In genomic region chr9:19108038-19108437, GRCh38 we compare ENCODE assay signal across 17 cellular contexts.
"Had no signal": no experiment of that assay in that cellular context is flagged by ENCODE, and none has a peak within 500 bp of the region (broad histone marks: within the 10 kb centered on the region; RNA-seq: fewer than 3 reads in every experiment).

No MANE protein-coding gene starts in this region.

- H3K4me3 ChIP-seq: breast epithelium, coronary artery, lung, testis had no signal

- H3K9me3 Mint-ChIP-seq: activated CD4-positive, alpha-beta T cell treated with anti-CD3 and anti-CD28 coated beads, Interleukin-2, amount 10 ng/mL, durations not matched to agents 24 days and 14 days; activated naive CD4-positive, alpha-beta T cell treated with anti-CD3 and anti-CD28 coated beads for 36 hours; activated T-helper 2 cell treated with anti-CD3 and anti-CD28 coated beads, Interferon-gamma antibody, Interleukin-2, Interleukin-4, amounts not matched to agents 10 μg/mL and 5 μg/mL and 100 μg/mL, durations not matched to agents 14 hours and 24 hours and 36 hours; natural killer cell treated with Interleukin-12 subunit alpha and Interleukin-12 subunit beta and Interleukin-15 and Interleukin-18, amount 100 ng/mL, for 72 hours; type B pancreatic cell had no signal

- H3K9me3 ChIP-seq: breast epithelium, testis had no signal

- H3K27me3 Mint-ChIP-seq: activated CD4-positive, alpha-beta T cell treated with anti-CD3 and anti-CD28 coated beads, Interleukin-2, amount 10 ng/mL, durations not matched to agents 24 days and 14 days; natural killer cell treated with Interleukin-12 subunit alpha and Interleukin-12 subunit beta and Interleukin-15 and Interleukin-18, amount 100 ng/mL, for 72 hours; type B pancreatic cell had no signal

- ATAC-seq: foreskin keratinocyte; left lobe of liver; natural killer cell treated with Interleukin-12 subunit alpha and Interleukin-12 subunit beta and Interleukin-15 and Interleukin-18, amount 100 ng/mL, for 72 hours had no signal

- H3K4me1 ChIP-seq: breast epithelium, foreskin keratinocyte had no signal

- H3K27me3 ChIP-seq: breast epithelium, foreskin keratinocyte, testis had no signal

- H3K36me3 Mint-ChIP-seq: natural killer cell treated with Interleukin-12 subunit alpha and Interleukin-12 subunit beta and Interleukin-15 and Interleukin-18, amount 100 ng/mL, for 72 hours; type B pancreatic cell had no signal

- H3K27ac Mint-ChIP-seq: activated CD4-positive, alpha-beta T cell treated with anti-CD3 and anti-CD28 coated beads, Interleukin-2, amount 10 ng/mL, durations not matched to agents 24 days and 14 days; activated naive CD4-positive, alpha-beta T cell treated with anti-CD3 and anti-CD28 coated beads for 36 hours; activated T-helper 2 cell treated with anti-CD3 and anti-CD28 coated beads, Interferon-gamma antibody, Interleukin-2, Interleukin-4, amounts not matched to agents 10 μg/mL and 5 μg/mL and 100 μg/mL, durations not matched to agents 14 hours and 24 hours and 36 hours; natural killer cell treated with Interleukin-12 subunit alpha and Interleukin-12 subunit beta and Interleukin-15 and Interleukin-18, amount 100 ng/mL, for 72 hours; type B pancreatic cell had no signal

- H3K27ac ChIP-seq: breast epithelium, coronary artery, foreskin keratinocyte, testis had no signal

- H3K36me3 ChIP-seq: breast epithelium had no signal

- DNase-seq: activated CD4-positive, alpha-beta T cell treated with anti-CD3 and anti-CD28 coated beads, Interleukin-2, amount 10 ng/mL, durations not matched to agents 24 days and 14 days; activated CD4-positive, CD25-positive, alpha-beta regulatory T cell; activated naive CD4-positive, alpha-beta T cell treated with anti-CD3 and anti-CD28 coated beads for 36 hours; foreskin keratinocyte; posterior cingulate gyrus; stimulated activated CD4-positive, alpha-beta T cell treated with anti-CD3 and anti-CD28 coated beads, Interleukin-12 subunit alpha, Interleukin-12 subunit beta, amount 100 ng/mL, for 4 hours; stimulated activated CD4-positive, alpha-beta T cell treated with anti-CD3 and anti-CD28 coated beads, Interleukin-2, amount 100 ng/mL, for 24 hours; T-helper 1 cell; T-helper 9 cell; testis had no signal

- H3K4me3 Mint-ChIP-seq: activated CD4-positive, alpha-beta T cell treated with anti-CD3 and anti-CD28 coated beads, Interleukin-2, amount 10 ng/mL, durations not matched to agents 24 days and 14 days; activated naive CD4-positive, alpha-beta T cell treated with anti-CD3 and anti-CD28 coated beads for 36 hours; natural killer cell treated with Interleukin-12 subunit alpha and Interleukin-12 subunit beta and Interleukin-15 and Interleukin-18, amount 100 ng/mL, for 72 hours; type B pancreatic cell had no signal
